In genomic region chr14:49879683-49880204, GRCh38 we compare ENCODE assay signal across 1 cellular context.
TF ChIP-seq lines count a peak whose summit lies in the region.

No MANE protein-coding gene starts in this region.

TF ChIP-seq in K562, 482 proteins besides CTCF, POLR2A, EP300 and RAD21 (continued from another document and continues in another):
- TF ChIP-seq SNAPC5 (CRISPR knock-in tag; IDR thresholded peaks at IDR 0.05) (no peak), NELFE (IDR thresholded peaks at IDR 0.05; ENCODE audit: insufficient read depth, insufficient read length) (no peak), ATF1 (CRISPR knock-in tag; IDR thresholded peaks at IDR 0.05) (no peak), ATF1 (tag; IDR thresholded peaks at IDR 0.05) (no peak), HDGF (IDR thresholded peaks at IDR 0.05) (no peak), ZBTB2 (IDR thresholded peaks at IDR 0.05) (no peak), ATF7 (IDR thresholded peaks at IDR 0.05) (peak; percentile 35; the same call in 1 of the 2 replicates), ZNF695 (CRISPR knock-in tag; IDR thresholded peaks at IDR 0.05) (no peak), JUN (IDR thresholded peaks at IDR 0.05; ENCODE audit: borderline replicate concordance, low read depth, low read length) (0 out of 2 replicates have a peak, but pooled peaks have one; percentile 24), JUN (CRISPR knock-in tag; IDR thresholded peaks at IDR 0.05; ENCODE audit: borderline replicate concordance) (no peak), NEUROD1 (IDR thresholded peaks at IDR 0.05; ENCODE audit: borderline replicate concordance, low read depth, low read length, partially characterized antibody) (no peak), RNF219 (CRISPR knock-in tag; IDR thresholded peaks at IDR 0.05) (no peak), ZEB2 (IDR thresholded peaks at IDR 0.05) (0 out of 2 replicates have a peak, but pooled peaks have one; percentile 48), BACH1 (tag; IDR thresholded peaks at IDR 0.05) (no peak), MAFG (tag; conservative IDR thresholded peaks at IDR 0.05) (no peak), AFF4 (CRISPR knock-in tag; IDR thresholded peaks at IDR 0.05) (no peak), MYBL2 (IDR thresholded peaks at IDR 0.05; ENCODE audit: low read depth) (no peak), MYBL2 (CRISPR knock-in tag; IDR thresholded peaks at IDR 0.05; ENCODE audit: borderline replicate concordance) (no peak), ID3 (CRISPR knock-in tag; IDR thresholded peaks at IDR 0.05) (no peak), ID3 (tag; IDR thresholded peaks at IDR 0.05) (no peak), PYGO2 (tag; IDR thresholded peaks at IDR 0.05) (no peak), SETDB1 (IDR thresholded peaks at IDR 0.05; ENCODE audit: low read length) (no peak), U2AF1 (optimal IDR thresholded peaks at IDR 0.05; ENCODE audit: low read depth, low read length) (no peak), KHSRP (IDR thresholded peaks at IDR 0.05) (no peak), RNF2 (IDR thresholded peaks at IDR 0.05) (no peak), PURB (CRISPR knock-in tag; IDR thresholded peaks at IDR 0.05; ENCODE audit: low read depth) (no peak), MTF1 (CRISPR knock-in tag; IDR thresholded peaks at IDR 0.05; ENCODE audit: borderline replicate concordance) (no peak), ZNF518B (CRISPR knock-in tag; IDR thresholded peaks at IDR 0.05) (no peak), SAFB (IDR thresholded peaks at IDR 0.05; ENCODE audit: borderline replicate concordance, low read depth, low read length) (no peak), NCOR1 (IDR thresholded peaks at IDR 0.05) (0 out of 2 replicates have a peak, but pooled peaks have one; percentile 14), SREBF2 (CRISPR knock-in tag; IDR thresholded peaks at IDR 0.05) (no peak), TARDBP (IDR thresholded peaks at IDR 0.05) (no peak), SRF (CRISPR knock-in tag; IDR thresholded peaks at IDR 0.05) (no peak), PRPF4 (IDR thresholded peaks at IDR 0.05; ENCODE audit: insufficient read depth, low read depth, low read length, poor library complexity, severe bottlenecking) (no peak), NFXL1 (CRISPR knock-in tag; IDR thresholded peaks at IDR 0.05) (no peak), CTBP1 (IDR thresholded peaks at IDR 0.05; ENCODE audit: borderline replicate concordance) (peak; percentile 64), ZNF507 (tag; conservative IDR thresholded peaks at IDR 0.05) (no peak), ZNF639 (CRISPR knock-in tag; conservative IDR thresholded peaks at IDR 0.05 in 1 of 2, IDR thresholded peaks at IDR 0.05 in 1 of 2) (no peak), ZNF134 (CRISPR knock-in tag; conservative IDR thresholded peaks at IDR 0.05) (no peak), RBM39 (optimal IDR thresholded peaks at IDR 0.05; ENCODE audit: low read depth, low read length) (no peak), NFRKB (IDR thresholded peaks at IDR 0.05; ENCODE audit: low read depth) (no peak), MBD2 (IDR thresholded peaks at IDR 0.05; ENCODE audit: borderline replicate concordance, low read depth) (no peak), SPI1 (IDR thresholded peaks at IDR 0.05; ENCODE audit: borderline replicate concordance, low read depth, low read length) (peak; percentile 78), JUND (IDR thresholded peaks at IDR 0.05; ENCODE audit: borderline replicate concordance, low read depth, low read length) (peak; percentile 83), JUND (tag; IDR thresholded peaks at IDR 0.05; ENCODE audit: borderline replicate concordance, low read depth, low read length) (peak; percentile 73; the same call in 1 of the 3 replicates), XRCC5 (IDR thresholded peaks at IDR 0.05; ENCODE audit: low read depth, low read length) (no peak), L3MBTL2 (IDR thresholded peaks at IDR 0.05) (0 out of 2 replicates have a peak, but pooled peaks have one; percentile 19), SAP30 (IDR thresholded peaks at IDR 0.05; ENCODE audit: borderline replicate concordance, insufficient read depth, low read depth, low read length, poor library complexity, severe bottlenecking) (no peak), PTBP1 (IDR thresholded peaks at IDR 0.05; ENCODE audit: low read depth, low read length) (no peak), MEIS2 (IDR thresholded peaks at IDR 0.05; ENCODE audit: partially characterized antibody) (no peak), ZNF212 (CRISPR knock-in tag; IDR thresholded peaks at IDR 0.05) (no peak), ERF (CRISPR knock-in tag; IDR thresholded peaks at IDR 0.05) (no peak), TFAM (CRISPR knock-in tag; conservative IDR thresholded peaks at IDR 0.05) (no peak), HBP1 (CRISPR knock-in tag; IDR thresholded peaks at IDR 0.05) (no peak), ZNF253 (CRISPR knock-in tag; conservative IDR thresholded peaks at IDR 0.05) (no peak), SP1 (CRISPR knock-in tag; IDR thresholded peaks at IDR 0.05) (no peak), NR0B1 (IDR thresholded peaks at IDR 0.05; ENCODE audit: partially characterized antibody) (no peak), NONO (IDR thresholded peaks at IDR 0.05; ENCODE audit: low read depth in 2 of 2, low read length in 1 of 2) (no peak), GATA2 (CRISPR knock-in tag; IDR thresholded peaks at IDR 0.05) (no peak), CHD2 (IDR thresholded peaks at IDR 0.05; ENCODE audit: low read depth, low read length) (no peak), RBFOX2 (IDR thresholded peaks at IDR 0.05; ENCODE audit: low read depth, low read length) (no peak)
